Comparison of ENCODE assay signal across 34 cellular contexts in genomic region chr7:1263391-1263951, GRCh38. TPM values are rescaled to one million over a fixed set of nuclear protein-coding genes. Genes with fewer than 3 reads are reported as not detected.
"Had no signal": no experiment of that assay in that cellular context is flagged by ENCODE, and none has a peak within 500 bp of the region (broad histone marks: within the 10 kb centered on the region; RNA-seq: fewer than 3 reads in every experiment).

No MANE protein-coding gene starts in this region.

- H3K4me3 ChIP-seq: adrenal gland, lung, mucosa of descending colon, suprapubic skin, tibial artery, upper lobe of right lung had no signal

- H3K9me3 ChIP-seq: adrenal gland, mucosa of descending colon, neutrophil, suprapubic skin, tibial artery, upper lobe of right lung had no signal

- H3K27ac ChIP-seq: adrenal gland, brain microvascular endothelial cell, neutrophil, suprapubic skin, tibial artery, upper lobe of right lung had no signal

- H3K4me1 ChIP-seq: adrenal gland, suprapubic skin, tibial artery, upper lobe of right lung had no signal

- DNase-seq: activated CD4-positive, alpha-beta T cell treated with anti-CD3 and anti-CD28 coated beads for 36 hours; activated CD4-positive, CD25-positive, alpha-beta regulatory T cell; activated CD8-positive, alpha-beta memory T cell treated with anti-CD3 and anti-CD28 coated beads, Interleukin-2, amount 10 ng/mL, durations not matched to agents 7 days and 5 days; activated CD8-positive, alpha-beta T cell treated with anti-CD3 and anti-CD28 coated beads, Interleukin-2, amount 10 ng/mL, durations not matched to agents 7 days and 5 days; activated naive CD4-positive, alpha-beta T cell; activated naive CD8-positive, alpha-beta T cell treated with anti-CD3 and anti-CD28 coated beads for 36 hours; activated T-cell treated with anti-CD3 and anti-CD28 coated beads for 4 hours; activated T-cell treated with anti-CD3 and anti-CD28 coated beads, Interleukin-2, amount 50 U/mL, for 72 hours; adrenal gland; brain microvascular endothelial cell; caudate nucleus; endodermal cell; foreskin fibroblast; head of caudate nucleus; hypothalamus; immature natural killer cell; mesendoderm; retina; stimulated activated CD4-positive, alpha-beta T cell treated with anti-CD3 and anti-CD28 coated beads, Interleukin-15, amount 100 ng/mL, for 24 hours; stimulated activated CD4-positive, alpha-beta T cell treated with anti-CD3 and anti-CD28 coated beads, Interleukin-2, amount 100 ng/mL, for 24 hours; stimulated activated naive B cell treated with anti-CD40 and anti-IgM and Interleukin-4, amounts not matched to agents 10 μg/mL and 1 μg/mL and 100 μg/mL, for 72 hours; T-helper 1 cell; tibial artery; upper lobe of right lung had no signal

- FAIRE-seq: astrocyte had no signal

- H3K36me3 ChIP-seq: adrenal gland, brain microvascular endothelial cell, neutrophil, suprapubic skin, tibial artery, upper lobe of right lung had no signal

- ATAC-seq: activated CD4-positive, alpha-beta T cell treated with anti-CD3 and anti-CD28 coated beads for 36 hours; activated CD8-positive, alpha-beta memory T cell treated with anti-CD3 and anti-CD28 coated beads, Interleukin-2, amount 10 ng/mL, durations not matched to agents 7 days and 5 days; activated CD8-positive, alpha-beta T cell treated with anti-CD3 and anti-CD28 coated beads, Interleukin-2, amount 10 ng/mL, durations not matched to agents 7 days and 5 days; activated T-cell treated with anti-CD3 and anti-CD28 coated beads, Interleukin-2, amount 50 U/mL, for 72 hours; esophagus mucosa; left lobe of liver; mucosa of descending colon; stimulated activated naive B cell treated with anti-CD40 and anti-IgM and Interleukin-4, amounts not matched to agents 10 μg/mL and 1 μg/mL and 100 μg/mL, for 72 hours; upper lobe of right lung had no signal

RNA-seq across cellular contexts. Expression of gene UNCX, which starts 30.8 kb away (rescaled TPM):
- total RNA-seq: activated CD4-positive, alpha-beta T cell treated with anti-CD3 and anti-CD28 coated beads for 36 hours; activated CD8-positive, alpha-beta memory T cell treated with anti-CD3 and anti-CD28 coated beads, Interleukin-2, amount 10 ng/mL, durations not matched to agents 7 days and 5 days; activated CD8-positive, alpha-beta T cell treated with anti-CD3 and anti-CD28 coated beads, Interleukin-2, amount 10 ng/mL, durations not matched to agents 7 days and 5 days; activated naive CD8-positive, alpha-beta T cell treated with anti-CD3 and anti-CD28 coated beads for 36 hours; activated T-cell treated with anti-CD3 and anti-CD28 coated beads, Interleukin-2, amount 50 U/mL, for 72 hours; adrenal gland; astrocyte; esophagus mucosa; left lobe of liver; lung; mucosa of descending colon; myocyte; osteocyte; posterior vena cava; suprapubic skin; upper lobe of right lung had no signal
- polyA plus RNA-seq: adrenal gland, immature natural killer cell, lung had no signal
